In the genomic region with DNA sequence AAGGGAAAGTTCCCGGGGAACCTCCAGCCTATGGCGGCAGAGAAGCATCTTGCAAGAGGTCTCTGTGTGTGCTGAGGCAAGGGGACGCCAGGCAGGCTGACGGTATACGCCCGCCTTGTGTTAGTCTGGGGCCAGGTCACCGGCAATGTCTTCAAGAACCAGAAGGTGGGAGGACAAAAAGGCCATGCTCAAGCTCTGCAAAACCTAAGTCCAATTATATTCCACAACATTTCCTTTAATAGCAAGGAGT, we compare ENCODE assay signal across 1 cellular context.
TF ChIP-seq lines count a peak whose summit lies in the region.

No MANE protein-coding gene starts in this region.

TF ChIP-seq in GM23338, 12 proteins besides CTCF, POLR2A, EP300 and RAD21 (continued from another document):
- TF ChIP-seq, protein P1, sequence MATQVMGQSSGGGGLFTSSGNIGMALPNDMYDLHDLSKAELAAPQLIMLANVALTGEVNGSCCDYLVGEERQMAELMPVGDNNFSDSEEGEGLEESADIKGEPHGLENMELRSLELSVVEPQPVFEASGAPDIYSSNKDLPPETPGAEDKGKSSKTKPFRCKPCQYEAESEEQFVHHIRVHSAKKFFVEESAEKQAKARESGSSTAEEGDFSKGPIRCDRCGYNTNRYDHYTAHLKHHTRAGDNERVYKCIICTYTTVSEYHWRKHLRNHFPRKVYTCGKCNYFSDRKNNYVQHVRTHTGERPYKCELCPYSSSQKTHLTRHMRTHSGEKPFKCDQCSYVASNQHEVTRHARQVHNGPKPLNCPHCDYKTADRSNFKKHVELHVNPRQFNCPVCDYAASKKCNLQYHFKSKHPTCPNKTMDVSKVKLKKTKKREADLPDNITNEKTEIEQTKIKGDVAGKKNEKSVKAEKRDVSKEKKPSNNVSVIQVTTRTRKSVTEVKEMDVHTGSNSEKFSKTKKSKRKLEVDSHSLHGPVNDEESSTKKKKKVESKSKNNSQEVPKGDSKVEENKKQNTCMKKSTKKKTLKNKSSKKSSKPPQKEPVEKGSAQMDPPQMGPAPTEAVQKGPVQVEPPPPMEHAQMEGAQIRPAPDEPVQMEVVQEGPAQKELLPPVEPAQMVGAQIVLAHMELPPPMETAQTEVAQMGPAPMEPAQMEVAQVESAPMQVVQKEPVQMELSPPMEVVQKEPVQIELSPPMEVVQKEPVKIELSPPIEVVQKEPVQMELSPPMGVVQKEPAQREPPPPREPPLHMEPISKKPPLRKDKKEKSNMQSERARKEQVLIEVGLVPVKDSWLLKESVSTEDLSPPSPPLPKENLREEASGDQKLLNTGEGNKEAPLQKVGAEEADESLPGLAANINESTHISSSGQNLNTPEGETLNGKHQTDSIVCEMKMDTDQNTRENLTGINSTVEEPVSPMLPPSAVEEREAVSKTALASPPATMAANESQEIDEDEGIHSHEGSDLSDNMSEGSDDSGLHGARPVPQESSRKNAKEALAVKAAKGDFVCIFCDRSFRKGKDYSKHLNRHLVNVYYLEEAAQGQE (IDR thresholded peaks at IDR 0.05; ENCODE audit: unreplicated experiment) = no peak
- TF ChIP-seq STAT1 (IDR thresholded peaks at IDR 0.05; ENCODE audit: unreplicated experiment) (no peak), JUNB (IDR thresholded peaks at IDR 0.05; ENCODE audit: unreplicated experiment) (no peak)
